In the genomic region with DNA sequence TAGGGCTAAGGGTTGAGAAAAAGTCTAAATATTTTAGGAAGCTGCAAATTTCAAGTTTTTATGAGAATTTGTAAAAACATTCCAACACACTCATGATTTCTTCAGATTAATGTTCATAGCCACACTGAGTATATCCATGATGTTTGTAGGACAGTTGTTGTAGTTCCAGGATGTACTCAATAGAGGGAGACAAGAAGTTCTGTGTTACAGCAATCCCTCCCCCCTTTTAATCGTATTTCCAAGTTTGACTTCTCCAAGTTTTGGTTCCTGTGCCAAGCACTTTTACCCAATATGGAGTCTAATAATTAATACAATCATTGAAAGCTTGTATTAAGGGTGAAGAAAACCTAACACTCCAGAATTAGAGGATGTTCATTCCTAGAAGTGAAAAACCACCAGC, we compare ENCODE assay signal across 11 cellular contexts.
A peak's percentile ranks its signal among the peaks of the same experiment; 100 is the strongest.
DNase-seq lines count a peak whose midpoint lies in the region; ATAC-seq, FAIRE-seq and TF ChIP-seq lines count a peak whose summit lies in the region.
"Had no signal": no experiment of that assay in that cellular context is flagged by ENCODE, and none has a peak within 500 bp of the region (broad histone marks: within the 10 kb centered on the region; RNA-seq: fewer than 3 reads in every experiment).

No MANE protein-coding gene starts in this region.

- no peak for ATAC-seq in GM19397 (IDR thresholded peaks at IDR 0.05; ENCODE audit: unreplicated experiment)
- no peak for ATAC-seq in GM21717 (IDR thresholded peaks at IDR 0.05; ENCODE audit: unreplicated experiment)
- ATAC-seq in HG03159 (IDR thresholded peaks at IDR 0.05; ENCODE audit: unreplicated experiment), result no peak

- FAIRE-seq in H54 (lab: Jason Lieb, UNC), result peak; percentile 76

- TF ChIP-seq POLR2A in H54 (IDR thresholded peaks at IDR 0.05; ENCODE audit: low read depth, low read length), result no peak

- TF ChIP-seq CTCF in AG10803 (conservative IDR thresholded peaks at IDR 0.05; ENCODE audit: low read length) (peak; percentile 31), fibroblast of villous mesenchyme (IDR thresholded peaks at IDR 0.05; ENCODE audit: insufficient read depth, low read depth, low read length) (peak; percentile 37)

- H3K4me3 ChIP-seq in AG10803 (ENCODE audit: low read length), result no peak overlapping the region
- no peak overlapping the region for H3K4me3 ChIP-seq in fibroblast of villous mesenchyme (ENCODE audit: low read depth, low read length)

- DNase-seq in AG10803 (ENCODE audit: low read depth) (no peak), H54 (ENCODE audit: insufficient read length, low spot score) (peak; percentile 13), RPMI7951 (ENCODE audit: low read depth) (peak; percentile 17), fibroblast of villous mesenchyme (ENCODE audit: low read depth) (peak; percentile 13), NCI-H345 treated with DMSO at 0.1 percent for 48 hours (lab: John Stamatoyannopoulos, UW; ENCODE audit: unreplicated experiment) (no peak)
- DNase-seq: activated effector memory CD4-positive, alpha-beta T cell treated with Interleukin-2 at 50 U/mL for 16 hours; erythroblast; KG1 had no signal

Comparison
In these comparisons a context has a peak if more than half of its experiments do, and no peak if none do; other contexts are left out.
1. DNase-seq: peak in H54 (single experiment), RPMI7951 (single experiment) and fibroblast of villous mesenchyme (single experiment); none in AG10803 (single experiment) and NCI-H345 treated with DMSO at 0.1 percent for 48 hours (single experiment).